Comparison of ENCODE assay signal across 15 cellular contexts in genomic region chr13:114041493-114041892, GRCh38.
"Had no signal": no experiment of that assay in that cellular context is flagged by ENCODE, and none has a peak within 500 bp of the region (broad histone marks: within the 10 kb centered on the region; RNA-seq: fewer than 3 reads in every experiment).

No MANE protein-coding gene starts in this region.

- H3K27ac Mint-ChIP-seq: stimulated activated effector memory CD8-positive, alpha-beta T cell treated with anti-CD3 and anti-CD28 coated beads, Interleukin-12 subunit alpha, Interleukin-12 subunit beta, amount 100 ng/mL, for 72 hours had no signal

- H3K9me3 Mint-ChIP-seq: stimulated activated effector memory CD8-positive, alpha-beta T cell treated with anti-CD3 and anti-CD28 coated beads, Interleukin-12 subunit alpha, Interleukin-12 subunit beta, amount 100 ng/mL, for 72 hours had no signal

- H3K27me3 ChIP-seq: breast epithelium, gastrocnemius medialis, left lung, neutrophil, sigmoid colon had no signal

- DNase-seq: activated CD4-positive, alpha-beta T cell treated with anti-CD3 and anti-CD28 coated beads, Interleukin-2, amount 50 U/mL, for 1 hour; activated CD4-positive, CD25-positive, alpha-beta regulatory T cell treated with anti-CD3 and anti-CD28 coated beads, Interleukin-2, amount 50 U/mL, for 72 hours; activated naive CD4-positive, alpha-beta T cell; effector CD4-positive, alpha-beta T cell; gastrocnemius medialis; head of caudate nucleus; left lung; mammary epithelial cell; sigmoid colon; stimulated activated CD4-positive, alpha-beta T cell treated with anti-CD3 and anti-CD28 coated beads, Interleukin-4, amount 100 ng/mL, for 24 hours; T-helper 2 cell had no signal

- ATAC-seq: gastrocnemius medialis; left lung; stimulated activated effector memory CD8-positive, alpha-beta T cell treated with anti-CD3 and anti-CD28 coated beads, Interleukin-12 subunit alpha, Interleukin-12 subunit beta, amount 100 ng/mL, for 72 hours had no signal

- H3K36me3 ChIP-seq: breast epithelium, gastrocnemius medialis had no signal

- H3K4me3 Mint-ChIP-seq: stimulated activated effector memory CD8-positive, alpha-beta T cell treated with anti-CD3 and anti-CD28 coated beads, Interleukin-12 subunit alpha, Interleukin-12 subunit beta, amount 100 ng/mL, for 72 hours had no signal

- H3K4me1 ChIP-seq: breast epithelium, left lung, sigmoid colon had no signal

- H3K4me3 ChIP-seq: breast epithelium, gastrocnemius medialis, left lung, sigmoid colon had no signal

- H3K27ac ChIP-seq: gastrocnemius medialis, left lung, neutrophil, sigmoid colon, VCaP had no signal

- H3K9me3 ChIP-seq: breast epithelium, gastrocnemius medialis, left lung, neutrophil, sigmoid colon had no signal
